Comparison of ENCODE assay signal across 20 cellular contexts in the genomic region with DNA sequence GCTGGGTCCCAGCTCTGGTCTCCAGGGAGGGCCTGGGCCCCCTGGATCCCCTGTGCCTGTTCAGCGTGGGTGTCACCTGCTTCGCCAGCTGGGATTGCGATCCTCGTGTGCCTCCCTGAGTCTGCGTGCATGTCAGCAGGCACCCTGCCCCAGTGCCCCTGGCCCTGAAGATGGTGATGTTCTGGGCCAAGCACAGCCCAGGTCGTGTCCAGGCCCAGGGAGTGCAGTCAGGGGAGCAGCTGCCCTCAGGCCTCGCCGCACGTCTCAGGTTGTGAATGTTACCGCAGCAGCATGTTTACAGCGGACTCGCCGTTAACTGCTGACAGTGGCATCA.
DNase-seq lines count a peak whose midpoint lies in the region; ATAC-seq and TF ChIP-seq lines count a peak whose summit lies in the region.
"Had no signal": no experiment of that assay in that cellular context is flagged by ENCODE, and none has a peak within 500 bp of the region (broad histone marks: within the 10 kb centered on the region; RNA-seq: fewer than 3 reads in every experiment).

No MANE protein-coding gene starts in this region.

- H3K9ac ChIP-seq in BLaER1 treated with 17β-estradiol and CSF1 and Interleukin-3, amounts not matched to agents 10 nM and 100 nM = peak overlapping the region in 9 of 11 experiments; percentile 2 to 58 (median 42); a peak in 10 of 22 replicates

- intact Hi-C loops in dorsolateral prefrontal cortex (cut with DNase I) = loop anchor here in 1 of 2 donors (5.0 to 10.0 kb wide), 2 partner anchors 67 to 250 kb away; a partner anchor contains a TSS

- H3K36me3 ChIP-seq in BLaER1 treated with 17β-estradiol and CSF1 and Interleukin-3, amounts not matched to agents 10 nM and 100 nM = peaks cover 62 to 95% (median 82%) of the 10 kb centered on the region in 11 experiments

- no peak overlapping the region for H3K4me3 ChIP-seq in BLaER1 treated with 17β-estradiol and CSF1 and Interleukin-3, amounts not matched to agents 10 nM and 100 nM
- H3K4me3 ChIP-seq in dorsolateral prefrontal cortex = no peak overlapping the region
- H3K4me3 ChIP-seq: coronary artery, sigmoid colon, stomach had no signal

- DNase-seq in NAMALWA (ENCODE audit: low spot score) (peak; percentile 14), dorsolateral prefrontal cortex (no peak), nephron progenitor cell (no peak), inferior parietal cortex (ENCODE audit: extremely low spot score) (no peak), NCI-H2029 treated with DMSO at 0.1 percent for 48 hours (lab: John Stamatoyannopoulos, UW) (no peak), amniotic stem cell (lab: John Stamatoyannopoulos, UW) (no peak)
- DNase-seq: activated CD8-positive, alpha-beta T cell treated with anti-CD3 and anti-CD28 coated beads for 36 hours; activated T-cell treated with anti-CD3 and anti-CD28 coated beads, Interleukin-2, amount 50 U/mL, for 4 hours; Calu3; foreskin keratinocyte; left cardiac atrium; midbrain; sigmoid colon; stimulated activated CD4-positive, alpha-beta T cell treated with anti-CD3 and anti-CD28 coated beads, Interleukin-2, amount 100 ng/mL, for 24 hours; stomach; WERI-Rb-1 had no signal

- H3K36me3 Mint-ChIP-seq in nephron progenitor cell (ENCODE audit: low read depth) = peaks cover 43% of the 10 kb centered on the region

- H3K27me3 Mint-ChIP-seq in nephron progenitor cell (ENCODE audit: low read depth, poor library complexity) = no peaks in the 10 kb centered on the region
- H3K27me3 Mint-ChIP-seq: activated CD8-positive, alpha-beta T cell treated with anti-CD3 and anti-CD28 coated beads for 36 hours; activated naive CD4-positive, alpha-beta T cell treated with anti-CD3 and anti-CD28 coated beads, Interleukin-2, amount 50 U/mL, for 24 hours had no signal

- peak overlapping the region in 6 of 11 experiments; percentile 1 to 64 (median 42); a peak in 10 of 22 replicates for H3K4me2 ChIP-seq in BLaER1 treated with 17β-estradiol and CSF1 and Interleukin-3, amounts not matched to agents 10 nM and 100 nM

- no peaks in the 10 kb centered on the region for H3K9me3 Mint-ChIP-seq in nephron progenitor cell
- H3K9me3 Mint-ChIP-seq: activated CD8-positive, alpha-beta T cell treated with anti-CD3 and anti-CD28 coated beads for 36 hours; activated naive CD4-positive, alpha-beta T cell treated with anti-CD3 and anti-CD28 coated beads, Interleukin-2, amount 50 U/mL, for 24 hours; activated T-cell treated with anti-CD3 and anti-CD28 coated beads, Interleukin-2, amount 50 U/mL, for 4 hours had no signal

- no peak for ATAC-seq in GM21786 (IDR thresholded peaks at IDR 0.05; ENCODE audit: unreplicated experiment)
- ATAC-seq: activated CD8-positive, alpha-beta T cell treated with anti-CD3 and anti-CD28 coated beads for 36 hours; activated T-cell treated with anti-CD3 and anti-CD28 coated beads, Interleukin-2, amount 50 U/mL, for 4 hours; foreskin keratinocyte had no signal

- H3K4me1 Mint-ChIP-seq in nephron progenitor cell = peaks cover 42% of the 10 kb centered on the region
- H3K4me1 Mint-ChIP-seq: activated naive CD4-positive, alpha-beta T cell treated with anti-CD3 and anti-CD28 coated beads, Interleukin-2, amount 50 U/mL, for 24 hours had no signal

- peaks cover 0 to 30% (median 22%) of the 10 kb centered on the region in 10 experiments; a peak in 13 of 20 replicates for H3K4me1 ChIP-seq in BLaER1 treated with 17β-estradiol and CSF1 and Interleukin-3, amounts not matched to agents 10 nM and 100 nM
- H3K4me1 ChIP-seq: foreskin keratinocyte had no signal

- H3K9me3 ChIP-seq in BLaER1 treated with 17β-estradiol and CSF1 and Interleukin-3, amounts not matched to agents 10 nM and 100 nM (replicated peaks in 1 of 11) = no peaks in the 10 kb centered on the region
- H3K9me3 ChIP-seq: sigmoid colon, stomach had no signal

- H3K27me3 ChIP-seq in BLaER1 treated with 17β-estradiol and CSF1 and Interleukin-3, amounts not matched to agents 10 nM and 100 nM = no peaks in the 10 kb centered on the region
- no peaks in the 10 kb centered on the region for H3K27me3 ChIP-seq in dorsolateral prefrontal cortex
- H3K27me3 ChIP-seq: foreskin keratinocyte, sigmoid colon, stomach had no signal

- H3K27ac Mint-ChIP-seq in nephron progenitor cell = peak overlapping the region; percentile 97
- H3K27ac Mint-ChIP-seq: activated CD8-positive, alpha-beta T cell treated with anti-CD3 and anti-CD28 coated beads for 36 hours; activated naive CD4-positive, alpha-beta T cell treated with anti-CD3 and anti-CD28 coated beads, Interleukin-2, amount 50 U/mL, for 24 hours had no signal

- H4K20me1 ChIP-seq in BLaER1 treated with 17β-estradiol and CSF1 and Interleukin-3, amounts not matched to agents 10 nM and 100 nM = peaks cover 0 to 27% (median 0%) of the 10 kb centered on the region in 11 experiments; a peak in 5 of 22 replicates

- peak overlapping the region in 3 of 11 experiments; percentile 5 to 65 (median 56); a peak in 4 of 22 replicates for H3K27ac ChIP-seq in BLaER1 treated with 17β-estradiol and CSF1 and Interleukin-3, amounts not matched to agents 10 nM and 100 nM
- peak overlapping the region in 44 of 59 donors; percentile 0 to 86 (median 64) for H3K27ac ChIP-seq in dorsolateral prefrontal cortex
- H3K27ac ChIP-seq: coronary artery, foreskin keratinocyte, sigmoid colon, WERI-Rb-1 had no signal

- no peak overlapping the region for H3K4me3 Mint-ChIP-seq in nephron progenitor cell
- H3K4me3 Mint-ChIP-seq: activated CD8-positive, alpha-beta T cell treated with anti-CD3 and anti-CD28 coated beads for 36 hours; activated naive CD4-positive, alpha-beta T cell treated with anti-CD3 and anti-CD28 coated beads, Interleukin-2, amount 50 U/mL, for 24 hours; activated T-cell treated with anti-CD3 and anti-CD28 coated beads, Interleukin-2, amount 50 U/mL, for 4 hours had no signal

- TF ChIP-seq CTCF in dorsolateral prefrontal cortex (IDR thresholded peaks at IDR 0.05 in 54 of 56, conservative IDR thresholded peaks at IDR 0.05 in 2 of 56; ENCODE audit: low read depth in 1 of 56, partially characterized antibody in 56 of 56) (no peak), nephron progenitor cell (IDR thresholded peaks at IDR 0.05) (no peak)
